ENCODE assay signal across 34 cellular contexts in genomic region chr12:38984388-38984787, GRCh38.
DNase-seq lines count a peak whose midpoint lies in the region; ATAC-seq, FAIRE-seq and TF ChIP-seq lines count a peak whose summit lies in the region.
"Had no signal": no experiment of that assay in that cellular context is flagged by ENCODE, and none has a peak within 500 bp of the region (broad histone marks: within the 10 kb centered on the region; RNA-seq: fewer than 3 reads in every experiment).

No MANE protein-coding gene starts in this region.

- DNase-seq in HepG2 (ENCODE audit: low spot score) = no peak
- no peak for DNase-seq in right lobe of liver
- no peak for DNase-seq in A549 (ENCODE audit: low read depth in 1 of 2, low spot score in 1 of 2)
- DNase-seq in IMR-90 = no peak
- DNase-seq in HFFc6 = no peak
- DNase-seq in activated CD4-positive, alpha-beta T cell treated with anti-CD3 and anti-CD28 coated beads, Interleukin-2, amount 10 ng/mL, durations not matched to agents 7 days and 5 days = no peak
- DNase-seq: 8988T; ACHN; AML-193; BE2C; C1 segment of cervical spinal cord; Caco-2; Calu3; CD4-positive, alpha-beta memory T cell; CD4-positive, alpha-beta T cell; CD4-positive, CD25-positive, alpha-beta regulatory T cell; CD8-positive, alpha-beta memory T cell; CD8-positive, alpha-beta T cell; COR-L47; DMS 273 treated with DMSO at 0.1 percent for 48 hours; DMS153; DMS53; DMS79; DMS79 treated with DMSO at 0.1 percent for 48 hours; DND-41; EL had no signal

- H4K5ac ChIP-seq in IMR-90 (ENCODE audit: low read depth, low read length) = no peak overlapping the region

- no peak overlapping the region for H3K9ac ChIP-seq in HepG2 (ENCODE audit: insufficient read depth, low read depth, low read length)
- no peak overlapping the region for H3K9ac ChIP-seq in IMR-90 (ENCODE audit: low read depth, low read length)
- H3K9ac ChIP-seq: BLaER1; BLaER1 treated with 17β-estradiol and CSF1 and Interleukin-3, amounts not matched to agents 10 nM and 100 nM had no signal

- H2AFZ ChIP-seq in HepG2 (ENCODE audit: low read length) = no peak overlapping the region
- H2AFZ ChIP-seq in IMR-90 (replicated peaks; ENCODE audit: low read length, poor library complexity) = no peak overlapping the region

- no peak overlapping the region for H2AK5ac ChIP-seq in IMR-90 (ENCODE audit: low read depth, low read length)

- no peak overlapping the region for H2BK15ac ChIP-seq in IMR-90 (ENCODE audit: low read depth, low read length)

- no peak for TF ChIP-seq POLR2A in HepG2 (IDR thresholded peaks at IDR 0.05; ENCODE audit: insufficient read depth in 1 of 2, low read depth in 2 of 2, low read length in 2 of 2)
- no peak for TF ChIP-seq POLR2A in right lobe of liver (IDR thresholded peaks at IDR 0.05)
- TF ChIP-seq POLR2A in A549 (IDR thresholded peaks at IDR 0.05; ENCODE audit: low read length) = no peak
- TF ChIP-seq POLR2A in IMR-90 (IDR thresholded peaks at IDR 0.05; ENCODE audit: low read depth, low read length) = no peak

- BruUV-seq in HepG2 (replicated peaks; lab: Mats Ljungman, UMichigan) = no TSS peak
- no TSS peak for BruUV-seq in IMR-90 (replicated peaks; lab: Mats Ljungman, UMichigan)

- CTCF ChIA-PET in HepG2 (lab: Yijun Ruan, JAX; ENCODE audit: low intra/inter-chr PET ratio, low total read pairs) (no interaction called here), A549 (lab: Yijun Ruan, JAX) (no interaction called here), IMR-90 (lab: Yijun Ruan, JAX) (no interaction called here)
- CTCF ChIA-PET in activated CD4-positive, alpha-beta T cell treated with anti-CD3 and anti-CD28 coated beads, Interleukin-2, amount 10 ng/mL, durations not matched to agents 7 days and 5 days (lab: Charles Lee) = no interaction called here

- POLR2A ChIA-PET in HepG2 (lab: Yijun Ruan, JAX) = no interaction called here
- POLR2A ChIA-PET in A549 (lab: Yijun Ruan, JAX) = no interaction called here
- POLR2A ChIA-PET in IMR-90 (lab: Charles Lee; ENCODE audit: unreplicated experiment) = no interaction called here
- POLR2A ChIA-PET in activated CD4-positive, alpha-beta T cell treated with anti-CD3 and anti-CD28 coated beads, Interleukin-2, amount 10 ng/mL, durations not matched to agents 7 days and 5 days (lab: Charles Lee) = no interaction called here

- H3K9me3 Mint-ChIP-seq in HFFc6 = peaks cover 34% of the 10 kb centered on the region
- peaks cover 16% of the 10 kb centered on the region for H3K9me3 Mint-ChIP-seq in activated CD4-positive, alpha-beta T cell treated with anti-CD3 and anti-CD28 coated beads, Interleukin-2, amount 10 ng/mL, durations not matched to agents 7 days and 5 days

- H3K56ac ChIP-seq in IMR-90 (ENCODE audit: extremely low read depth, insufficient read depth, low read length) = no peak overlapping the region

- H4K8ac ChIP-seq in IMR-90 (ENCODE audit: low read depth in 2 of 2, low read length in 2 of 2) = no peak overlapping the region

- H3K79me1 ChIP-seq in IMR-90 (ENCODE audit: low read depth in 1 of 2, low read length in 2 of 2) = no peaks in the 10 kb centered on the region

- FAIRE-seq in HepG2 (lab: Jason Lieb, UNC) = no peak
- FAIRE-seq in A549 (lab: Jason Lieb, UNC) = no peak
- FAIRE-seq: A204.1, D721Med had no signal

- H3K27me3 Mint-ChIP-seq in HFFc6 (ENCODE audit: insufficient read depth) = peaks cover 2% of the 10 kb centered on the region; the same call in 1 of the 2 replicates
- no peaks in the 10 kb centered on the region for H3K27me3 Mint-ChIP-seq in activated CD4-positive, alpha-beta T cell treated with anti-CD3 and anti-CD28 coated beads, Interleukin-2, amount 10 ng/mL, durations not matched to agents 7 days and 5 days
- H3K27me3 Mint-ChIP-seq: B cell; CD4-positive, alpha-beta T cell; CD4-positive, CD25-positive, alpha-beta regulatory T cell; CD8-positive, alpha-beta memory T cell had no signal

- no peak overlapping the region for H3K18ac ChIP-seq in IMR-90 (ENCODE audit: low read depth, low read length)

- dilution Hi-C loops in IMR-90 (cut with HindIII; ENCODE audit: low sequenced_read_pairs, unreplicated experiment) = no loop called here

- TF ChIP-seq EP300 in HepG2 (IDR thresholded peaks at IDR 0.05; ENCODE audit: low read depth in 2 of 2, low read length in 2 of 2) (no peak), HepG2 (CRISPR knock-in tag; IDR thresholded peaks at IDR 0.05; ENCODE audit: borderline replicate concordance) (no peak), A549 (IDR thresholded peaks at IDR 0.05) (no peak)

- H2AK9ac ChIP-seq in IMR-90 (replicated peaks; ENCODE audit: low read depth, low read length, poor library complexity) = no peak overlapping the region

- H2BK5ac ChIP-seq in IMR-90 (ENCODE audit: low read depth, low read length, poor library complexity, severe bottlenecking) = no peak overlapping the region

- no peak overlapping the region for H3K4ac ChIP-seq in IMR-90 (ENCODE audit: low read depth, low read length)

- H3K79me2 ChIP-seq in HepG2 (ENCODE audit: insufficient read depth, low read length) = no peaks in the 10 kb centered on the region

- intact Hi-C loops in HepG2 (cut with micrococcal nuclease; ENCODE audit: unreplicated experiment) (no loop called here), right lobe of liver (cut with DNase I) (no loop called here), IMR-90 (cut with micrococcal nuclease) (no loop called here)

- no peak overlapping the region for H3K27ac ChIP-seq in HepG2 (ENCODE audit: extremely low read length, insufficient read depth, low read length)
- H3K27ac ChIP-seq in right lobe of liver = no peak overlapping the region
- no peak overlapping the region for H3K27ac ChIP-seq in A549
- no peak overlapping the region for H3K27ac ChIP-seq in IMR-90 (ENCODE audit: insufficient read depth, low read length)
- H3K27ac ChIP-seq: 22Rv1; BLaER1; BLaER1 treated with 17β-estradiol and CSF1 and Interleukin-3, amounts not matched to agents 10 nM and 100 nM; C4-2B had no signal

- H3K27me3 ChIP-seq in HepG2 (ENCODE audit: control insufficient read depth in 1 of 2, insufficient read depth in 2 of 2, low read length in 2 of 2) (no peaks in the 10 kb centered on the region), right lobe of liver (no peaks in the 10 kb centered on the region), IMR-90 (ENCODE audit: control insufficient read depth, insufficient read depth, low read length) (no peaks in the 10 kb centered on the region)
- H3K27me3 ChIP-seq: BE2C; BLaER1; BLaER1 treated with 17β-estradiol and CSF1 and Interleukin-3, amounts not matched to agents 10 nM and 100 nM had no signal

- no peaks in the 10 kb centered on the region for H3K4me1 Mint-ChIP-seq in HFFc6 (ENCODE audit: low read depth)
- no peaks in the 10 kb centered on the region for H3K4me1 Mint-ChIP-seq in activated CD4-positive, alpha-beta T cell treated with anti-CD3 and anti-CD28 coated beads, Interleukin-2, amount 10 ng/mL, durations not matched to agents 7 days and 5 days
- H3K4me1 Mint-ChIP-seq: B cell; CD14-positive monocyte; CD4-positive, alpha-beta memory T cell; CD4-positive, CD25-positive, alpha-beta regulatory T cell; CD8-positive, alpha-beta memory T cell had no signal

- no peak overlapping the region for H2BK120ac ChIP-seq in IMR-90 (ENCODE audit: low read depth, low read length)

- H3K9me3 ChIP-seq in HepG2 (ENCODE audit: low read length) (peaks cover 13% of the 10 kb centered on the region), right lobe of liver (peaks cover 0 to 7% (median 0%) of the 10 kb centered on the region in 4 donors), A549 (no peaks in the 10 kb centered on the region), IMR-90 (ENCODE audit: control insufficient read depth, insufficient read depth, low read length) (peaks cover 11% of the 10 kb centered on the region; the same call in 1 of the 2 replicates)
- H3K9me3 ChIP-seq: BE2C had no signal

- no peak overlapping the region for H3K14ac ChIP-seq in IMR-90 (replicated peaks; ENCODE audit: low read depth, low read length)

- no peaks in the 10 kb centered on the region; the same call in 1 of the 2 replicates for H3K36me3 Mint-ChIP-seq in HFFc6 (ENCODE audit: low read depth)
- no peaks in the 10 kb centered on the region for H3K36me3 Mint-ChIP-seq in activated CD4-positive, alpha-beta T cell treated with anti-CD3 and anti-CD28 coated beads, Interleukin-2, amount 10 ng/mL, durations not matched to agents 7 days and 5 days (ENCODE audit: low read depth)
- H3K36me3 Mint-ChIP-seq: CD14-positive monocyte; CD4-positive, alpha-beta memory T cell; CD4-positive, CD25-positive, alpha-beta regulatory T cell; CD8-positive, alpha-beta T cell had no signal

- no peak for TF ChIP-seq CTCF in HepG2 (CRISPR knock-in tag; IDR thresholded peaks at IDR 0.05)
- no peak for TF ChIP-seq CTCF in right lobe of liver (IDR thresholded peaks at IDR 0.05)
- TF ChIP-seq CTCF in A549 (IDR thresholded peaks at IDR 0.05) = no peak
- TF ChIP-seq CTCF in IMR-90 (conservative IDR thresholded peaks at IDR 0.05; ENCODE audit: low read depth, low read length) = no peak
- TF ChIP-seq CTCF in HFFc6 (IDR thresholded peaks at IDR 0.05) = no peak

- ATAC-seq in HepG2 (no peak), right lobe of liver (no peak), A549 (no peak), IMR-90 (ENCODE audit: low read depth) (no peak)
- ATAC-seq: CD8-positive, alpha-beta T cell had no signal

- no peak overlapping the region for H3K4me3 Mint-ChIP-seq in HFFc6
- H3K4me3 Mint-ChIP-seq in activated CD4-positive, alpha-beta T cell treated with anti-CD3 and anti-CD28 coated beads, Interleukin-2, amount 10 ng/mL, durations not matched to agents 7 days and 5 days = no peak overlapping the region
- H3K4me3 Mint-ChIP-seq: B cell; CD14-positive monocyte; CD4-positive, alpha-beta memory T cell; CD4-positive, alpha-beta T cell; CD4-positive, CD25-positive, alpha-beta regulatory T cell; CD8-positive, alpha-beta memory T cell; CD8-positive, alpha-beta T cell had no signal

- no peak overlapping the region for H3K27ac Mint-ChIP-seq in HFFc6
- H3K27ac Mint-ChIP-seq in activated CD4-positive, alpha-beta T cell treated with anti-CD3 and anti-CD28 coated beads, Interleukin-2, amount 10 ng/mL, durations not matched to agents 7 days and 5 days = no peak overlapping the region
- H3K27ac Mint-ChIP-seq: B cell; CD14-positive monocyte; CD4-positive, alpha-beta memory T cell; CD4-positive, alpha-beta T cell; CD8-positive, alpha-beta memory T cell; CD8-positive, alpha-beta T cell had no signal

- H4K20me1 ChIP-seq in HepG2 (ENCODE audit: insufficient read depth, low read length) = no peaks in the 10 kb centered on the region
- H4K20me1 ChIP-seq in IMR-90 (ENCODE audit: insufficient read depth, low read length) = no peaks in the 10 kb centered on the region
- H4K20me1 ChIP-seq: BLaER1; BLaER1 treated with 17β-estradiol and CSF1 and Interleukin-3, amounts not matched to agents 10 nM and 100 nM had no signal

- H3K36me3 ChIP-seq in HepG2 (replicated peaks in 1 of 2; ENCODE audit: control insufficient read depth in 1 of 2, insufficient read depth in 2 of 2, low read length in 2 of 2) (no peaks in the 10 kb centered on the region), right lobe of liver (no peaks in the 10 kb centered on the region), IMR-90 (ENCODE audit: control insufficient read depth, insufficient read depth, low read length) (no peaks in the 10 kb centered on the region)
- H3K36me3 ChIP-seq: BE2C; BLaER1; BLaER1 treated with 17β-estradiol and CSF1 and Interleukin-3, amounts not matched to agents 10 nM and 100 nM had no signal

- no peak for TF ChIP-seq RAD21 in HepG2 (CRISPR knock-in tag; IDR thresholded peaks at IDR 0.05)
- no peak for TF ChIP-seq RAD21 in A549 (conservative IDR thresholded peaks at IDR 0.05 in 1 of 2, IDR thresholded peaks at IDR 0.05 in 1 of 2)
- TF ChIP-seq RAD21 in IMR-90 (IDR thresholded peaks at IDR 0.05; ENCODE audit: low read length) = no peak

- H2BK20ac ChIP-seq in IMR-90 (ENCODE audit: low read depth, low read length) = no peak overlapping the region

- WGBS in HepG2 (ENCODE audit: low lambda C conversion rate) = 95% methylated on average over 1 of the region's 1 CpG
- WGBS in right lobe of liver (ENCODE audit: insufficient coverage, low coverage, low lambda C conversion rate, missing lambda C conversion rate) = 71% methylated on average over 1 of the region's 1 CpG
- WGBS in A549 (ENCODE audit: missing lambda C conversion rate) = 77% methylated on average over 1 of the region's 1 CpG
- WGBS in IMR-90 (ENCODE audit: extremely low coverage in 2 of 2, insufficient read length in 1 of 2), 2 experiments = no CpG with 5 or more reads among the region's 1 CpG

- no peaks in the 10 kb centered on the region for H3K9me1 ChIP-seq in IMR-90 (ENCODE audit: insufficient read depth, low read length)

- no peak overlapping the region for H3K4me2 ChIP-seq in HepG2 (ENCODE audit: low read depth, low read length)
- no peak overlapping the region for H3K4me2 ChIP-seq in A549
- no peak overlapping the region for H3K4me2 ChIP-seq in IMR-90 (ENCODE audit: low read depth, low read length)
- H3K4me2 ChIP-seq: BLaER1; BLaER1 treated with 17β-estradiol and CSF1 and Interleukin-3, amounts not matched to agents 10 nM and 100 nM had no signal

- no peak overlapping the region for H3K4me3 ChIP-seq in HepG2 (replicated peaks in 1 of 3; ENCODE audit: insufficient read depth in 1 of 3, low read depth in 2 of 3, low read length in 3 of 3)
- H3K4me3 ChIP-seq in right lobe of liver = no peak overlapping the region
- no peak overlapping the region for H3K4me3 ChIP-seq in A549
- H3K4me3 ChIP-seq in IMR-90 (ENCODE audit: insufficient read depth, low read depth, low read length) = no peak overlapping the region
- H3K4me3 ChIP-seq: BLaER1; BLaER1 treated with 17β-estradiol and CSF1 and Interleukin-3, amounts not matched to agents 10 nM and 100 nM had no signal

- in situ Hi-C loops in HepG2 (cut with HindIII; ENCODE audit: extremely low pct_ligation_motif_present, low pct_unique_long_range_greater_than_20kb) (no loop called here), IMR-90 (cut with MboI; ENCODE audit: low sequenced_read_pairs) (no loop called here)

- H3K4me1 ChIP-seq in HepG2 (ENCODE audit: insufficient read depth, low read length) (peaks cover 10% of the 10 kb centered on the region; the same call in 1 of the 2 replicates), right lobe of liver (no peaks in the 10 kb centered on the region), A549 (no peaks in the 10 kb centered on the region), IMR-90 (ENCODE audit: control insufficient read depth, insufficient read depth, low read length) (no peaks in the 10 kb centered on the region)
- H3K4me1 ChIP-seq: BE2C; BLaER1; BLaER1 treated with 17β-estradiol and CSF1 and Interleukin-3, amounts not matched to agents 10 nM and 100 nM had no signal

- no peak overlapping the region for H3K23ac ChIP-seq in IMR-90 (ENCODE audit: low read depth, low read length)

- H4K91ac ChIP-seq in IMR-90 (ENCODE audit: insufficient read depth, low read depth, low read length) = no peak overlapping the region

Comparison
In these comparisons a context has a peak if more than half of its experiments do, and no peak if none do; other contexts are left out.
1. Of the 38 proteins assayed by ChIP-seq in both HepG2 and A549: peak only in HepG2: none; only in A549: none; in both: MAFK; in neither: 37.